In the genomic region with DNA sequence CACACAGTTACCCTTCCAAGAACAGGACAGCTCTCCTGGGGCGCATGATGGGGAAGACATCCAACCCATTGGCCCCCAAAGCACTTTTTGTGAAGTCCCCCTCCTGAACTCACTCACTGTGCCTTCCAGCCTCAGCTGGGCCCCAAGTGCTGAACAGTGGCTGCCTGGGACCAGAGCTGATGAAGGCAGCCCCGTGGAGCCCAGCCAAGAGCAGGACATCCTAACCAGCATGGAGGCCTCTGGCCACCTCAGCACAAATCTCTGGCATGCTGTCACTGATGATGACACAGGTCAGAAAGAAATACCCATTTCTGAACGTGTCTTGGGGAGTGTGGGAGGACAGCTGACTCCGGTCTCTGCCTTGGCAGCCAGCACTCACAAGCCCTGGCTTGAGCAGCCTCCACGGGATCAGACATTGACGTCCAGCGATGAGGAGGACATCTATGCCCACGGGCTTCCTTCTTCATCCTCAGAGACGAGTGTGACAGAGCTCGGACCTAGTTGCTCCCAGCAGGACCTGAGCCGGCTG, we compare ENCODE assay signal across 28 cellular contexts.
"Had no signal": no experiment of that assay in that cellular context is flagged by ENCODE, and none has a peak within 500 bp of the region (broad histone marks: within the 10 kb centered on the region; RNA-seq: fewer than 3 reads in every experiment).

No MANE protein-coding gene starts in this region.

- H3K27ac ChIP-seq: ascending aorta, body of pancreas, KMS-11, SJCRH30, VCaP had no signal

- H3K27me3 ChIP-seq: ascending aorta, body of pancreas, SJCRH30 had no signal

- H3K36me3 ChIP-seq: SJCRH30 had no signal

- H3K9me3 ChIP-seq: ascending aorta, body of pancreas, SJCRH30, SK-N-SH had no signal

- H3K4me1 ChIP-seq: ascending aorta had no signal

- H3K9ac ChIP-seq: KMS-11, SK-N-SH had no signal

- DNase-seq: activated CD4-positive, alpha-beta memory T cell treated with anti-CD3 and anti-CD28 coated beads for 36 hours; activated CD4-positive, alpha-beta T cell treated with anti-CD3 and anti-CD28 coated beads, Interleukin-2, amount 10 ng/mL, durations not matched to agents 7 days and 5 days; activated CD4-positive, CD25-positive, alpha-beta regulatory T cell; activated CD8-positive, alpha-beta memory T cell treated with anti-CD3 and anti-CD28 coated beads for 24 hours; activated effector memory CD4-positive, alpha-beta T cell treated with anti-CD3 and anti-CD28 coated beads, Interleukin-2, amount 50 U/mL, for 16 hours; activated naive CD4-positive, alpha-beta T cell treated with Interleukin-2 at 50 U/mL for 16 hours; activated naive CD8-positive, alpha-beta T cell treated with anti-CD3 and anti-CD28 coated beads, Interleukin-2, amount 50 U/mL, for 24 hours; activated T-cell treated with anti-CD3 and anti-CD28 coated beads, Interleukin-2, amount 50 U/mL, for 4 hours; amniotic stem cell; body of pancreas; MM.1S; NCI-H1105; NCI-H1436; NCI-H187; NCI-H2081 treated with DMSO at 0.1 percent for 48 hours; NCI-H2171; NCI-H226; NCI-H526; NCI-H82; OCI-M1; Right ventricle myocardium superior; RPMI8226; SJCRH30; SK-N-SH; T-helper 1 cell had no signal

- H3K4me2 ChIP-seq: KMS-11, SK-N-SH had no signal

- H3K4me3 ChIP-seq: ascending aorta, body of pancreas, SJCRH30 had no signal
